Comparison of ENCODE assay signal across 23 cellular contexts in the genomic region with DNA sequence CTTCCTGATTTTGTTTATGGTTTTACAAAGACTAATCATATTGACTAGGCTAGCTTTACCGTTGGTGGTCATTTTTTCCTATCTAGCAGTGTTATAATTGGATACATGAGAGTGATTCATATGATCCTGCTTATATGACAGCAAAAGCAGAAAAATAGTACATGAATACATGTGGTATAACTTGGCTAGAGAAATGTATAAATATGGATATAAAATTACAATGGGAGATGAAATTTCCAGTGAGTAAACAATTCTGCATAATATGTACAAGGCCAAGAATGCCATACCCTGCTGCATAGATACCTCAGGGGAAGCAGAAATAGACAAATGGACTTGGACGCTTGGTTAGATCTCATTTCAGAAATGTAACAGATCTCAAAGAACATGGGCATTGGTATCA.
"Had no signal": no experiment of that assay in that cellular context is flagged by ENCODE, and none has a peak within 500 bp of the region (broad histone marks: within the 10 kb centered on the region; RNA-seq: fewer than 3 reads in every experiment).

No MANE protein-coding gene starts in this region.

- H3K4me1 ChIP-seq: colonic mucosa, esophagus squamous epithelium, gastrocnemius medialis, gastroesophageal sphincter had no signal

- H3K27me3 ChIP-seq: colonic mucosa, dorsolateral prefrontal cortex, esophagus muscularis mucosa, esophagus squamous epithelium, gastrocnemius medialis, gastroesophageal sphincter, heart left ventricle, heart right ventricle, hepatocyte had no signal

- ATAC-seq: effector memory CD8-positive, alpha-beta T cell; esophagus mucosa; gastrocnemius medialis; gastroesophageal sphincter; heart left ventricle; heart right ventricle had no signal

- H3K27ac ChIP-seq: colonic mucosa, coronary artery, dorsolateral prefrontal cortex, epithelial cell of prostate, esophagus muscularis mucosa, esophagus squamous epithelium, gastrocnemius medialis, gastroesophageal sphincter, heart left ventricle, heart right ventricle, hepatocyte had no signal

- DNase-seq: colonic mucosa; cortex of kidney; dermis blood vessel endothelial cell; dorsolateral prefrontal cortex; effector CD4-positive, alpha-beta T cell; effector CD8-positive, alpha-beta T cell; effector memory CD4-positive, alpha-beta T cell; effector memory CD8-positive, alpha-beta T cell; endodermal cell; esophagus squamous epithelium; foreskin fibroblast; foreskin melanocyte; gastrocnemius medialis; glutamatergic neuron; head of caudate nucleus; heart left ventricle; heart right ventricle had no signal

- H3K4me3 ChIP-seq: colonic mucosa, coronary artery, dorsolateral prefrontal cortex, esophagus muscularis mucosa, esophagus squamous epithelium, gastrocnemius medialis, gastroesophageal sphincter, heart left ventricle, heart right ventricle, hepatocyte had no signal

- H3K36me3 ChIP-seq: colonic mucosa, esophagus muscularis mucosa, esophagus squamous epithelium, gastrocnemius medialis, gastroesophageal sphincter, heart left ventricle, heart right ventricle had no signal

- H3K9me3 ChIP-seq: colonic mucosa, esophagus squamous epithelium, gastrocnemius medialis had no signal
